ENCODE assay signal across 11 cellular contexts in genomic region chr2:230932556-230933511, GRCh38. TPM values are rescaled to one million over a fixed set of nuclear protein-coding genes. Genes with fewer than 3 reads are reported as not detected.
DNase-seq lines count a peak whose midpoint lies in the region; ATAC-seq, FAIRE-seq and TF ChIP-seq lines count a peak whose summit lies in the region.
"Had no signal": no experiment of that assay in that cellular context is flagged by ENCODE, and none has a peak within 500 bp of the region (broad histone marks: within the 10 kb centered on the region; RNA-seq: fewer than 3 reads in every experiment).

No MANE protein-coding gene starts in this region.

- FAIRE-seq in HepG2 (lab: Jason Lieb, UNC) (no peak), HTR-8/SVneo (lab: Jason Lieb, UNC) (no peak)

- in situ Hi-C loops in HepG2 (cut with HindIII; ENCODE audit: extremely low pct_ligation_motif_present, low pct_unique_long_range_greater_than_20kb), result no loop called here

- CTCF ChIA-PET in HepG2 (lab: Yijun Ruan, JAX; ENCODE audit: low intra/inter-chr PET ratio, low total read pairs), result no interaction called here

- peaks cover 11% of the 10 kb centered on the region for H3K4me1 Mint-ChIP-seq in type B pancreatic cell (ENCODE audit: unreplicated experiment)

- H3K79me2 ChIP-seq in HepG2 (ENCODE audit: insufficient read depth, low read length), result no peaks in the 10 kb centered on the region

- no peaks in the 10 kb centered on the region; the same call in 1 of the 2 replicates for H4K20me1 ChIP-seq in HepG2 (ENCODE audit: insufficient read depth, low read length)

- intact Hi-C loops in HepG2 (cut with micrococcal nuclease; ENCODE audit: unreplicated experiment), result no loop called here

- H3K9me3 ChIP-seq in HepG2 (ENCODE audit: low read length), result no peaks in the 10 kb centered on the region; the same call in 1 of the 2 replicates
- H3K9me3 ChIP-seq: thyroid gland had no signal

- TF ChIP-seq EP300 in HepG2 (IDR thresholded peaks at IDR 0.05; ENCODE audit: low read depth in 2 of 2, low read length in 2 of 2) (no peak), HepG2 (CRISPR knock-in tag; IDR thresholded peaks at IDR 0.05; ENCODE audit: borderline replicate concordance) (no peak)

- H3K4me2 ChIP-seq in HepG2 (ENCODE audit: low read depth, low read length), result no peak overlapping the region

- peak; percentile 53 for ATAC-seq in HepG2
- no peak for ATAC-seq in GM18498 (IDR thresholded peaks at IDR 0.05; ENCODE audit: unreplicated experiment)
- ATAC-seq: activated naive CD4-positive, alpha-beta T cell treated with anti-CD3 and anti-CD28 coated beads, Interleukin-2, amount 50 U/mL, for 72 hours had no signal

- no peak overlapping the region for H3K4me3 ChIP-seq in choroid plexus epithelial cell (ENCODE audit: low read depth, low read length)
- H3K4me3 ChIP-seq in HepG2 (replicated peaks in 1 of 3; ENCODE audit: insufficient read depth in 1 of 3, low read depth in 2 of 3, low read length in 3 of 3), result no peak overlapping the region
- H3K4me3 ChIP-seq: thyroid gland had no signal

- peak; percentile 27 for DNase-seq in activated CD4-positive, CD25-positive, alpha-beta regulatory T cell treated with anti-CD3 and anti-CD28 coated beads, Interleukin-2, amount 50 U/mL, for 72 hours
- no peak for DNase-seq in activated CD4-positive, CD25-positive, alpha-beta regulatory T cell (lab: John Stamatoyannopoulos, UW)
- DNase-seq in choroid plexus epithelial cell (ENCODE audit: low read depth) (peak; percentile 78), HepG2 (ENCODE audit: low spot score) (no peak), type B pancreatic cell (ENCODE audit: extremely low spot score, unreplicated experiment) (peak; percentile 57), HTR-8/SVneo (ENCODE audit: insufficient read length, low spot score) (no peak), inferior parietal cortex (ENCODE audit: extremely low spot score) (no peak)
- DNase-seq: NCI-H1694, thyroid gland had no signal

- TF ChIP-seq CTCF in choroid plexus epithelial cell (conservative IDR thresholded peaks at IDR 0.05; ENCODE audit: low read depth, low read length), result no peak
- TF ChIP-seq CTCF in HepG2 (CRISPR knock-in tag; IDR thresholded peaks at IDR 0.05), result no peak
- TF ChIP-seq CTCF in type B pancreatic cell (conservative IDR thresholded peaks at IDR 0.05), result no peak

- no TSS peak for BruUV-seq in HepG2 (replicated peaks; lab: Mats Ljungman, UMichigan)

- peaks cover 9% of the 10 kb centered on the region for H3K9me3 Mint-ChIP-seq in type B pancreatic cell

- POLR2A ChIA-PET in HepG2 (lab: Yijun Ruan, JAX), result no interaction called here

- no peak overlapping the region for H3K4me3 Mint-ChIP-seq in type B pancreatic cell

- H3K9ac ChIP-seq in HepG2 (ENCODE audit: insufficient read depth, low read depth, low read length), result no peak overlapping the region

- H3K36me3 ChIP-seq in HepG2 (replicated peaks in 1 of 2; ENCODE audit: control insufficient read depth in 1 of 2, insufficient read depth in 2 of 2, low read length in 2 of 2), result no peaks in the 10 kb centered on the region
- H3K36me3 ChIP-seq: thyroid gland had no signal

- TF ChIP-seq POLR2A in HepG2 (IDR thresholded peaks at IDR 0.05; ENCODE audit: insufficient read depth in 1 of 2, low read depth in 2 of 2, low read length in 2 of 2), result no peak

- TF ChIP-seq RAD21 in HepG2 (CRISPR knock-in tag; IDR thresholded peaks at IDR 0.05), result no peak

- no peaks in the 10 kb centered on the region for H3K36me3 Mint-ChIP-seq in type B pancreatic cell

- H2AFZ ChIP-seq in HepG2 (ENCODE audit: low read length), result no peak overlapping the region

- no peak overlapping the region for H3K27ac ChIP-seq in HepG2 (ENCODE audit: extremely low read length, insufficient read depth, low read length)
- H3K27ac ChIP-seq: thyroid gland had no signal

- peaks cover 13% of the 10 kb centered on the region for H3K27me3 Mint-ChIP-seq in type B pancreatic cell

- 32% methylated on average over 22 of the region's 22 CpGs for WGBS in HepG2 (ENCODE audit: low lambda C conversion rate)

- H3K4me1 ChIP-seq in HepG2 (ENCODE audit: insufficient read depth, low read length), result no peaks in the 10 kb centered on the region
- H3K4me1 ChIP-seq: thyroid gland had no signal

- H3K27me3 ChIP-seq in HepG2 (ENCODE audit: control insufficient read depth in 1 of 2, insufficient read depth in 2 of 2, low read length in 2 of 2), result peaks cover 8 to 85% of the 10 kb centered on the region in 2 experiments
- H3K27me3 ChIP-seq: thyroid gland had no signal

- H3K27ac Mint-ChIP-seq in type B pancreatic cell, result no peak overlapping the region

TF ChIP-seq in HepG2, 621 proteins besides CTCF, POLR2A, EP300 and RAD21:
- TF ChIP-seq, protein P1, sequence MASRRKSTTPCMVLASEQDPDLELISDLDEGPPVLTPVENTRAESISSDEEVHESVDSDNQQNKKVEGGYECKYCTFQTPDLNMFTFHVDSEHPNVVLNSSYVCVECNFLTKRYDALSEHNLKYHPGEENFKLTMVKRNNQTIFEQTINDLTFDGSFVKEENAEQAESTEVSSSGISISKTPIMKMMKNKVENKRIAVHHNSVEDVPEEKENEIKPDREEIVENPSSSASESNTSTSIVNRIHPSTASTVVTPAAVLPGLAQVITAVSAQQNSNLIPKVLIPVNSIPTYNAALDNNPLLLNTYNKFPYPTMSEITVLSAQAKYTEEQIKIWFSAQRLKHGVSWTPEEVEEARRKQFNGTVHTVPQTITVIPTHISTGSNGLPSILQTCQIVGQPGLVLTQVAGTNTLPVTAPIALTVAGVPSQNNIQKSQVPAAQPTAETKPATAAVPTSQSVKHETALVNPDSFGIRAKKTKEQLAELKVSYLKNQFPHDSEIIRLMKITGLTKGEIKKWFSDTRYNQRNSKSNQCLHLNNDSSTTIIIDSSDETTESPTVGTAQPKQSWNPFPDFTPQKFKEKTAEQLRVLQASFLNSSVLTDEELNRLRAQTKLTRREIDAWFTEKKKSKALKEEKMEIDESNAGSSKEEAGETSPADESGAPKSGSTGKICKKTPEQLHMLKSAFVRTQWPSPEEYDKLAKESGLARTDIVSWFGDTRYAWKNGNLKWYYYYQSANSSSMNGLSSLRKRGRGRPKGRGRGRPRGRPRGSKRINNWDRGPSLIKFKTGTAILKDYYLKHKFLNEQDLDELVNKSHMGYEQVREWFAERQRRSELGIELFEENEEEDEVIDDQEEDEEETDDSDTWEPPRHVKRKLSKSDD (CRISPR knock-in tag; IDR thresholded peaks at IDR 0.05; ENCODE audit: low read depth), result no peak
- TF ChIP-seq ZNF883 (CRISPR knock-in tag; IDR thresholded peaks at IDR 0.05; ENCODE audit: not compliant biosample characterization) (peak; percentile 27), GTF2F1 (IDR thresholded peaks at IDR 0.05; ENCODE audit: low read length) (no peak), ZNF564 (CRISPR knock-in tag; IDR thresholded peaks at IDR 0.05) (no peak)
- TF ChIP-seq, protein P2, sequence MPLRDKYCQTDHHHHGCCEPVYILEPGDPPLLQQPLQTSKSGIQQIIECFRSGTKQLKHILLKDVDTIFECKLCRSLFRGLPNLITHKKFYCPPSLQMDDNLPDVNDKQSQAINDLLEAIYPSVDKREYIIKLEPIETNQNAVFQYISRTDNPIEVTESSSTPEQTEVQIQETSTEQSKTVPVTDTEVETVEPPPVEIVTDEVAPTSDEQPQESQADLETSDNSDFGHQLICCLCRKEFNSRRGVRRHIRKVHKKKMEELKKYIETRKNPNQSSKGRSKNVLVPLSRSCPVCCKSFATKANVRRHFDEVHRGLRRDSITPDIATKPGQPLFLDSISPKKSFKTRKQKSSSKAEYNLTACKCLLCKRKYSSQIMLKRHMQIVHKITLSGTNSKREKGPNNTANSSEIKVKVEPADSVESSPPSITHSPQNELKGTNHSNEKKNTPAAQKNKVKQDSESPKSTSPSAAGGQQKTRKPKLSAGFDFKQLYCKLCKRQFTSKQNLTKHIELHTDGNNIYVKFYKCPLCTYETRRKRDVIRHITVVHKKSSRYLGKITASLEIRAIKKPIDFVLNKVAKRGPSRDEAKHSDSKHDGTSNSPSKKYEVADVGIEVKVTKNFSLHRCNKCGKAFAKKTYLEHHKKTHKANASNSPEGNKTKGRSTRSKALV (CRISPR knock-in tag; IDR thresholded peaks at IDR 0.05), result no peak

RNA-seq across cellular contexts. Expression of gene GPR55, which starts 7.8 kb away (rescaled TPM):
- total RNA-seq in HepG2 (2016; rRNA removed; fragmentation: Illumina TruSeq; extraction: Trizol) (not detected in 2 replicates), type B pancreatic cell (ENCODE audit: low replicate concordance) (0.24 TPM in 1 of 2 replicates, not detected in the other)
- total RNA-seq in HepG2 (2016; cell fraction: cytosol; rRNA removed; fragmentation: Illumina TruSeq; extraction: Trizol; ENCODE audit: low read depth), result not detected in 2 replicates
- 0.04 TPM in 1 of 2 replicates, not detected in the other for total RNA-seq in HepG2 (2016; cell fraction: insoluble cytoplasmic fraction; rRNA removed; fragmentation: Illumina TruSeq; extraction: Trizol)
- total RNA-seq in HepG2 (2016; cell fraction: membrane; rRNA removed; fragmentation: Illumina TruSeq; extraction: Trizol), result not detected in 2 replicates
- not detected in 2 replicates for total RNA-seq in HepG2 (2016; cell fraction: nucleus; rRNA removed; fragmentation: Illumina TruSeq; extraction: Trizol)
- not detected in 2 replicates for polyA plus RNA-seq in HepG2 (2011; rRNA removed)
- polyA plus RNA-seq in HepG2 (2011; cell fraction: cytosol; rRNA removed), result 0.04 TPM in 1 of 2 replicates, not detected in the other
- 0.05 and 0.06 TPM in 2 replicates for polyA plus RNA-seq in HepG2 (2011; cell fraction: nucleus; rRNA removed)
- polyA plus RNA-seq in HepG2 (2012), result not detected in 2 replicates
- not detected in 2 replicates for polyA plus RNA-seq in HepG2 (2016; cell fraction: cytosol; fragmentation: Illumina TruSeq; extraction: Trizol; ENCODE audit: low read depth)
- not detected in 2 replicates for polyA plus RNA-seq in HepG2 (2016; cell fraction: insoluble cytoplasmic fraction; fragmentation: Illumina TruSeq; extraction: Trizol; ENCODE audit: low read depth)
- polyA plus RNA-seq in HepG2 (2016; cell fraction: membrane; fragmentation: Illumina TruSeq; extraction: Trizol; ENCODE audit: low read depth), result not detected in 2 replicates
- 0.18 TPM in 1 of 2 replicates, not detected in the other for polyA plus RNA-seq in HepG2 (2016; cell fraction: nucleus; fragmentation: Illumina TruSeq; extraction: Trizol; ENCODE audit: insufficient read depth, low read depth)
- 0.09 and 0.14 TPM in 2 replicates for polyA minus RNA-seq in HepG2 (2011; rRNA and poly(A)+ RNA removed; ENCODE audit: low replicate concordance)
- not detected in 2 replicates for polyA minus RNA-seq in HepG2 (2011; cell fraction: cytosol; rRNA and poly(A)+ RNA removed)
- not detected in 2 replicates for polyA minus RNA-seq in HepG2 (2011; cell fraction: nucleus; rRNA and poly(A)+ RNA removed)

Comparison
In these comparisons a context has a peak if more than half of its experiments do, and no peak if none do; other contexts are left out.
1. DNase-seq: peak in activated CD4-positive, CD25-positive, alpha-beta regulatory T cell treated with anti-CD3 and anti-CD28 coated beads, Interleukin-2, amount 50 U/mL, for 72 hours (single experiment), choroid plexus epithelial cell (single experiment) and type B pancreatic cell (single experiment); none in activated CD4-positive, CD25-positive, alpha-beta regulatory T cell (0 of 4), HepG2 (single experiment), HTR-8/SVneo (single experiment) and inferior parietal cortex (single experiment).